ENCODE assay signal across 1 cellular context in the genomic region with DNA sequence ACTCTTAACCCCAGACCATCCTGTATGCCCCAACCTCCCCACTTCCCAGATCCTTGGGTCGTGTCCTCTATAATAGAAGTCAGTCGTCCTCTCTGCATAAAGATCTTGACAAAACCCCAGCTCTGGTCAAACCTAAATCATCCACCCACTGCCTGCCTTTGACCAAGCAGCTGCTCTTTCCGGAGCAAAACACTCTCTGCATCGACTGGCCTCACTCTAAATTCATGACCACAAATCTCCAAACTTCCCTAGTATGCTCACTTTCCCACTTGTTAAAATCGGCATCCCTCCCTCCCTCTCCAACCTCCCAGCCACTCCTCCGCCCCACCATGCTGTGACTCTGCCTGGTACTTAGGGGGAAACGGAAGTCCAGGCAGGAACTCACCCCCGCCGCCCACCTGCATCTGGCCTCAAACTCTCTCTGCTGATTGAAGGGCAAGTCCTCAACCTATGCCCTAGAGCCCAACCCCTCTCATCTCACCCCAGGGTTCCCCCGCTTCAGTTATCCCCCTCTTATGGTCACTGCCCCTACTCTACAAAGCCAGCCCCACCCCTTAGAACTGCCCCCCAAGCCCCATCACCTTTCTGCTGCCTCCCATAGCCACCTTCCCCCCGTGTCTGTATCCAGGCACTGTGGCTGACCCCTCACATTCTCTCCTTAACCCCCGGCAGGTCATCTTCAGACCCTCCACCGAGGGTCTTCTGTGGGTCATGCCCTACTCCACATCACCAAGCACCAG.
TF ChIP-seq lines count a peak whose summit lies in the region.

No MANE protein-coding gene starts in this region.

TF ChIP-seq in K562, 482 proteins besides CTCF, POLR2A, EP300 and RAD21:
- TF ChIP-seq PML (IDR thresholded peaks at IDR 0.05; ENCODE audit: low read length) (no peak), E2F4 (CRISPR knock-in tag; IDR thresholded peaks at IDR 0.05; ENCODE audit: low read depth) (no peak), ZBTB2 (IDR thresholded peaks at IDR 0.05) (no peak), SRF (CRISPR knock-in tag; IDR thresholded peaks at IDR 0.05) (no peak), EP400 (IDR thresholded peaks at IDR 0.05) (no peak), EGR1 (conservative IDR thresholded peaks at IDR 0.05) (peak; percentile 82), ZNF695 (CRISPR knock-in tag; IDR thresholded peaks at IDR 0.05) (no peak)
TF ChIP-seq in K562: peak in this region for 1.
